Comparison of ENCODE assay signal across 24 cellular contexts in the genomic region with DNA sequence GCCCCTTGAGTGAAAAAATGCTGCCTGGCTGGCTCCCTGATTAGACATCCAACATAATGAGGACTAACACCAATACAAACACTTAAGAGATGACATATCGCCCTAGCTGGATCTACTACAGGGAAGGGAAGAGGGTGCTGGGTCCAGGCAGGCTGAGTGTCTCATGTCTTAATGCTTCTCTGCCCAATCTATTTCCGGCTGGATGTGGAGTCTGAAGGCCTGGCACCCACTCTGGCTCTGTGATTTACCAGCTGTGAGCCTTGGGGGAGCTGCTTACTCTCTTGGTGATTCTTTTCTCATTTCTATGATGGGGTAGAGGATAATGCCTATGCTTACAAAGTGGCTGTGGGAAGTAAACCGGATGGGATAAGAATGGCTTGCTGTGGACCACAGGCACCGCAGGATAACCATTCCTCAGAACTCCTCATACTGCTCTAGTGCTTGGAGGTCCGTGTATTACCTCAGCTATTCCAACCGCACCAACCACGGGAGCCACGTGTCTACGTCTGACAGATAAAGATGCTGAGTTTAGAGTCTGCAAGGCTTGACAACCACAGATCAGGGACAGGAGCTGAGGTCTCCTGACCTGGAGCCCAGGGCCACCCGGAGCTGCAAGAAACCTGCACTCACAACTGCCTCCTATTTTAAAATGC.
A peak's percentile ranks its signal among the peaks of the same experiment; 100 is the strongest.
DNase-seq lines count a peak whose midpoint lies in the region; ATAC-seq and TF ChIP-seq lines count a peak whose summit lies in the region.
"Had no signal": no experiment of that assay in that cellular context is flagged by ENCODE, and none has a peak within 500 bp of the region (broad histone marks: within the 10 kb centered on the region; RNA-seq: fewer than 3 reads in every experiment).

No MANE protein-coding gene starts in this region.

- no peak for TF ChIP-seq EP300 in upper lobe of left lung (IDR thresholded peaks at IDR 0.05)

- H3K36me3 ChIP-seq in lower lobe of right lung (peaks cover 38% of the 10 kb centered on the region), upper lobe of left lung (peaks cover 0 to 36% (median 9%) of the 10 kb centered on the region in 4 donors)
- H3K36me3 ChIP-seq: prostate gland had no signal

- peak overlapping the region; percentile 39 for H3K4me3 ChIP-seq in choroid plexus epithelial cell (ENCODE audit: low read depth, low read length)
- peak overlapping the region; percentile 39 for H3K4me3 ChIP-seq in lower lobe of right lung
- H3K4me3 ChIP-seq in upper lobe of left lung, result peak overlapping the region in 2 of 4 donors; percentile 29 to 30
- H3K4me3 ChIP-seq: hepatocyte, prostate gland, SK-N-MC had no signal

- intact Hi-C loops in cardiac septum (cut with DNase I) (no loop called here), left cardiac atrium (cut with DNase I) (no loop called here), lower lobe of right lung (cut with DNase I) (no loop called here)

- no peak for TF ChIP-seq CTCF in choroid plexus epithelial cell (conservative IDR thresholded peaks at IDR 0.05; ENCODE audit: low read depth, low read length)
- TF ChIP-seq CTCF in lower lobe of right lung (IDR thresholded peaks at IDR 0.05), result no peak
- TF ChIP-seq CTCF in upper lobe of left lung (IDR thresholded peaks at IDR 0.05), result no peak

- H3K27ac ChIP-seq in lower lobe of right lung, result peak overlapping the region; percentile 50
- peak overlapping the region; percentile 40 to 86 (median 64) for H3K27ac ChIP-seq in upper lobe of left lung
- H3K27ac ChIP-seq: hepatocyte, KMS-11, SK-N-MC had no signal

- ATAC-seq in left cardiac atrium (no peak), lower lobe of right lung (no peak), upper lobe of left lung (ENCODE audit: low FRiP score in 2 of 2) (no peak), HG03025 (IDR thresholded peaks at IDR 0.05; ENCODE audit: low FRiP score, unreplicated experiment) (no peak), HG03521 (IDR thresholded peaks at IDR 0.05; ENCODE audit: unreplicated experiment) (no peak)
- ATAC-seq: activated CD4-positive, CD25-positive, alpha-beta regulatory T cell treated with anti-CD3 and anti-CD28 coated beads, Interleukin-2, amount 50 U/mL, for 24 hours; activated T-helper 17 cell treated with anti-CD3 and anti-CD28 coated beads, Interleukin-2, amount 50 U/mL, for 72 hours; HCT116 had no signal

- WGBS in upper lobe of left lung, 2 donors, result 88 to 94% methylated on average over 9 to 10 of the region's 10 CpGs

- H3K27me3 ChIP-seq in lower lobe of right lung (ENCODE audit: low read depth) (no peaks in the 10 kb centered on the region), upper lobe of left lung (no peaks in the 10 kb centered on the region)
- H3K27me3 ChIP-seq: hepatocyte, Peyer's patch had no signal

- DNase-seq in cardiac septum (ENCODE audit: low spot score) (peak; percentile 24), left cardiac atrium (no peak), choroid plexus epithelial cell (ENCODE audit: low read depth) (peak; percentile 79), lower lobe of right lung (no peak), upper lobe of left lung (peak in 1 of 2 donors; percentile 14)
- no peak for DNase-seq in stimulated activated CD4-positive, alpha-beta T cell treated with anti-CD3 and anti-CD28 coated beads, Interleukin-15, amount 100 ng/mL, for 24 hours
- DNase-seq: cerebellar nuclear complex, DMS153, GDM1, islet precursor cell, mesendoderm, NCI-H187, NCI-H226, T1000 had no signal

- no peak for TF ChIP-seq POLR2A in upper lobe of left lung (IDR thresholded peaks at IDR 0.05)

- H3K4me1 ChIP-seq in lower lobe of right lung, result peaks cover 20% of the 10 kb centered on the region
- H3K4me1 ChIP-seq in upper lobe of left lung, result peaks cover 11 to 29% (median 15%) of the 10 kb centered on the region in 4 donors
- H3K4me1 ChIP-seq: prostate gland had no signal

- H3K9me3 ChIP-seq in lower lobe of right lung (no peaks in the 10 kb centered on the region), upper lobe of left lung (no peaks in the 10 kb centered on the region)
- H3K9me3 ChIP-seq: Peyer's patch, prostate gland had no signal

Comparison
In these comparisons a context has a peak if more than half of its experiments do, and no peak if none do; other contexts are left out.
1. DNase-seq: peak in cardiac septum (single experiment) and choroid plexus epithelial cell (single experiment); none in left cardiac atrium (single experiment), lower lobe of right lung (single experiment) and stimulated activated CD4-positive, alpha-beta T cell treated with anti-CD3 and anti-CD28 coated beads, Interleukin-15, amount 100 ng/mL, for 24 hours (single experiment).